8 cellular contexts compared by ENCODE assay signal in genomic region chr12:94140556-94140955, GRCh38. TPM values are rescaled to one million over a fixed set of nuclear protein-coding genes. Genes with fewer than 3 reads are reported as not detected.
DNase-seq lines count a peak whose midpoint lies in the region; ATAC-seq and TF ChIP-seq lines count a peak whose summit lies in the region.

No MANE protein-coding gene starts in this region.

- intact Hi-C loops in head of caudate nucleus (cut with DNase I): loop anchor here (10.0 kb wide), 1 partner anchor 324 kb away; no protein-coding TSS in a partner anchor

- H3K27ac Mint-ChIP-seq in activated CD4-positive, alpha-beta T cell treated with anti-CD3 and anti-CD28 coated beads, Interleukin-2, amount 10 ng/mL, durations not matched to agents 7 days and 5 days: no peak overlapping the region
- no peak overlapping the region for H3K27ac Mint-ChIP-seq in stimulated activated effector memory CD8-positive, alpha-beta T cell treated with anti-CD3 and anti-CD28 coated beads, Interleukin-12 subunit alpha, Interleukin-12 subunit beta, amount 100 ng/mL, for 72 hours

- H3K27me3 Mint-ChIP-seq in activated CD4-positive, alpha-beta T cell treated with anti-CD3 and anti-CD28 coated beads, Interleukin-2, amount 10 ng/mL, durations not matched to agents 7 days and 5 days: peaks cover 14% of the 10 kb centered on the region

- CTCF ChIA-PET in activated CD4-positive, alpha-beta T cell treated with anti-CD3 and anti-CD28 coated beads, Interleukin-2, amount 10 ng/mL, durations not matched to agents 7 days and 5 days (lab: Charles Lee): interaction anchor here (0.9 to 1.5 kb wide), 4 partner anchors 9 to 390 kb away, joined by 3 to 6 read pairs (median 4); no protein-coding TSS in a partner anchor

- peaks cover 2% of the 10 kb centered on the region for H3K4me1 Mint-ChIP-seq in activated CD4-positive, alpha-beta T cell treated with anti-CD3 and anti-CD28 coated beads, Interleukin-2, amount 10 ng/mL, durations not matched to agents 7 days and 5 days
- peaks cover 14% of the 10 kb centered on the region for H3K4me1 Mint-ChIP-seq in stimulated activated effector memory CD8-positive, alpha-beta T cell treated with anti-CD3 and anti-CD28 coated beads, Interleukin-12 subunit alpha, Interleukin-12 subunit beta, amount 100 ng/mL, for 72 hours

- H3K4me3 ChIP-seq in fibroblast of mammary gland (ENCODE audit: control insufficient read depth, low read depth, low read length): no peak overlapping the region

- DNase-seq in COLO668 (lab: John Stamatoyannopoulos, UW; ENCODE audit: unreplicated experiment): peak; percentile 54
- DNase-seq in activated CD4-positive, alpha-beta T cell treated with anti-CD3 and anti-CD28 coated beads, Interleukin-2, amount 10 ng/mL, durations not matched to agents 7 days and 5 days: peak; percentile 56
- peak; percentile 30 for DNase-seq in fibroblast of mammary gland (ENCODE audit: low read depth)
- peak; percentile 25 to 72 for DNase-seq in stimulated activated effector memory CD8-positive, alpha-beta T cell treated with anti-CD3 and anti-CD28 coated beads, Interleukin-12 subunit alpha, Interleukin-12 subunit beta, amount 100 ng/mL, for 72 hours (ENCODE audit: low spot score in 2 of 2)
- no peak for DNase-seq in head of caudate nucleus
- no peak for DNase-seq in pons (ENCODE audit: low spot score)

- no peaks in the 10 kb centered on the region for H3K9me3 Mint-ChIP-seq in activated CD4-positive, alpha-beta T cell treated with anti-CD3 and anti-CD28 coated beads, Interleukin-2, amount 10 ng/mL, durations not matched to agents 7 days and 5 days
- H3K9me3 Mint-ChIP-seq in stimulated activated effector memory CD8-positive, alpha-beta T cell treated with anti-CD3 and anti-CD28 coated beads, Interleukin-12 subunit alpha, Interleukin-12 subunit beta, amount 100 ng/mL, for 72 hours: no peaks in the 10 kb centered on the region

- no peaks in the 10 kb centered on the region for H3K36me3 Mint-ChIP-seq in activated CD4-positive, alpha-beta T cell treated with anti-CD3 and anti-CD28 coated beads, Interleukin-2, amount 10 ng/mL, durations not matched to agents 7 days and 5 days (ENCODE audit: low read depth)
- H3K36me3 Mint-ChIP-seq in stimulated activated effector memory CD8-positive, alpha-beta T cell treated with anti-CD3 and anti-CD28 coated beads, Interleukin-12 subunit alpha, Interleukin-12 subunit beta, amount 100 ng/mL, for 72 hours: no peaks in the 10 kb centered on the region

- no peak overlapping the region for H3K4me3 Mint-ChIP-seq in activated CD4-positive, alpha-beta T cell treated with anti-CD3 and anti-CD28 coated beads, Interleukin-2, amount 10 ng/mL, durations not matched to agents 7 days and 5 days
- no peak overlapping the region for H3K4me3 Mint-ChIP-seq in stimulated activated effector memory CD8-positive, alpha-beta T cell treated with anti-CD3 and anti-CD28 coated beads, Interleukin-12 subunit alpha, Interleukin-12 subunit beta, amount 100 ng/mL, for 72 hours

- POLR2A ChIA-PET in activated CD4-positive, alpha-beta T cell treated with anti-CD3 and anti-CD28 coated beads, Interleukin-2, amount 10 ng/mL, durations not matched to agents 7 days and 5 days (lab: Charles Lee): no interaction called here

- peak; percentile 48 for ATAC-seq in HG03432 (IDR thresholded peaks at IDR 0.05; ENCODE audit: unreplicated experiment)
- peak; percentile 84 for ATAC-seq in stimulated activated effector memory CD8-positive, alpha-beta T cell treated with anti-CD3 and anti-CD28 coated beads, Interleukin-12 subunit alpha, Interleukin-12 subunit beta, amount 100 ng/mL, for 72 hours
- no peak for ATAC-seq in HG03571 (IDR thresholded peaks at IDR 0.05; ENCODE audit: unreplicated experiment)

- peak; percentile 43 for TF ChIP-seq CTCF in fibroblast of mammary gland (conservative IDR thresholded peaks at IDR 0.05; ENCODE audit: control insufficient read depth, insufficient read depth, low read depth, low read length)

RNA-seq across cellular contexts. Expression of gene PLXNC1, which starts 7.8 kb away (rescaled TPM):
- 10 to 100 TPM; 27.4 to 29.7 TPM for total RNA-seq in activated CD4-positive, alpha-beta T cell treated with anti-CD3 and anti-CD28 coated beads, Interleukin-2, amount 10 ng/mL, durations not matched to agents 7 days and 5 days

Comparison
In these comparisons a context has a peak if more than half of its experiments do, and no peak if none do; other contexts are left out.
1. DNase-seq: peak in COLO668 (single experiment), activated CD4-positive, alpha-beta T cell treated with anti-CD3 and anti-CD28 coated beads, Interleukin-2, amount 10 ng/mL, durations not matched to agents 7 days and 5 days (single experiment), fibroblast of mammary gland (single experiment) and stimulated activated effector memory CD8-positive, alpha-beta T cell treated with anti-CD3 and anti-CD28 coated beads, Interleukin-12 subunit alpha, Interleukin-12 subunit beta, amount 100 ng/mL, for 72 hours (2 of 2); none in head of caudate nucleus (0 of 42) and pons (single experiment).